ENCODE assay signal across 8 cellular contexts in the genomic region with DNA sequence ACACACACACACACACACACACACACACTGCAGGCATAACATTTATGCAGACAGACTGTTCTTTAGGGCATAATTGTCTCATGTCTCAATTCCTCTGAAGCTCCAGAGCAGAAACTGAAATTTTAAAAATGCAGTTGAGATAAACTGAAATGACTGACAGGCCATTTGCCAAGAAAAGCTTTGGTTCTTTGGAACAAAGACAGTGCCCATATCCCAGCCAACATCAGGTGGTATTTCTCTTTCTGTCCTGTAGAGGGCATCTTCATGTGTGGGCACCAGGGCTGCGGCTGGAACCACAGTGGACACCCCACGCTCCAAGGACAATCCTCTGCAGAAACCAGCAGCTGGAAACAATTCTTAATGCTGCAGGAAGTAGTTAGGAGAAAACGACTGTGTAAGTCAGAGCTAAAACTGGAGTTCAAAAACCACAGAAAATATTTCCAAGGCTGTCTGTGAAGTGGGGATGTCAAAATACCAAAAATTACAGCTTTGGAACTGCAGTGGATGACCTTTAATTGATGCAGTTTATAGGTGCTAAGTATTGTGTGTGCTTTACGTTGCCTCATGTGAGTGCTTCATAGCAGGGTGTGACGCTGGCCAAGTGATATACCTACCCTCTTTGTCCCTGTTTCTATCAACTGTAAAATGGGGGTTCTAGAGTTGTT. TPM values are rescaled to one million over a fixed set of nuclear protein-coding genes. Genes with fewer than 3 reads are reported as not detected.
DNase-seq lines count a peak whose midpoint lies in the region; ATAC-seq and TF ChIP-seq lines count a peak whose summit lies in the region.

No MANE protein-coding gene starts in this region.

- peaks cover 6% of the 10 kb centered on the region for H3K9me3 ChIP-seq in A673 (ENCODE audit: low read depth, low read length, poor library complexity, severe bottlenecking)

- H3K4me1 Mint-ChIP-seq in osteocyte (ENCODE audit: unreplicated experiment): peaks cover 19% of the 10 kb centered on the region
- H3K4me1 Mint-ChIP-seq in activated CD4-positive, alpha-beta memory T cell treated with anti-CD3 and anti-CD28 coated beads, Interleukin-2, amount 10 ng/mL, durations not matched to agents 7 days and 5 days: peaks cover 27% of the 10 kb centered on the region

- H3K4me3 ChIP-seq in A673 (ENCODE audit: low read depth, low read length, poor library complexity, severe bottlenecking) (no peak overlapping the region), GM06990 (replicated peaks; ENCODE audit: low read depth, low read length) (no peak overlapping the region)

- no peaks in the 10 kb centered on the region for H3K4me1 ChIP-seq in A673 (ENCODE audit: insufficient read depth, low read length, poor library complexity, severe bottlenecking)

- CTCF ChIA-PET in A673 (lab: Charles Lee): interaction anchor here (0.7 to 1.0 kb wide), 3 partner anchors 15 to 35 kb away, joined by 3 read pairs; a partner anchor contains a TSS
- CTCF ChIA-PET in activated CD4-positive, alpha-beta memory T cell treated with anti-CD3 and anti-CD28 coated beads, Interleukin-2, amount 10 ng/mL, durations not matched to agents 7 days and 5 days (lab: Charles Lee): interaction anchor here (0.7 to 1.9 kb wide), 8 partner anchors 9 to 234 kb away, joined by 3 to 11 read pairs (median 4); a partner anchor contains a TSS

- no peak for ATAC-seq in GM21576 (IDR thresholded peaks at IDR 0.05; ENCODE audit: unreplicated experiment)

- BruUV-seq in A673 (replicated peaks; lab: Mats Ljungman, UMichigan): no TSS peak

- H3K27ac Mint-ChIP-seq in osteocyte (ENCODE audit: unreplicated experiment): no peak overlapping the region
- no peak overlapping the region for H3K27ac Mint-ChIP-seq in activated CD4-positive, alpha-beta memory T cell treated with anti-CD3 and anti-CD28 coated beads, Interleukin-2, amount 10 ng/mL, durations not matched to agents 7 days and 5 days

- H3K36me3 Mint-ChIP-seq in osteocyte (ENCODE audit: unreplicated experiment): peaks cover 3% of the 10 kb centered on the region
- peaks cover 55% of the 10 kb centered on the region for H3K36me3 Mint-ChIP-seq in activated CD4-positive, alpha-beta memory T cell treated with anti-CD3 and anti-CD28 coated beads, Interleukin-2, amount 10 ng/mL, durations not matched to agents 7 days and 5 days (ENCODE audit: low read depth)

- H3K36me3 ChIP-seq in A673 (ENCODE audit: insufficient read depth, low read length, poor library complexity, severe bottlenecking) (no peaks in the 10 kb centered on the region), GM06990 (ENCODE audit: control insufficient read depth, insufficient read depth, low read length) (peaks cover 2% of the 10 kb centered on the region)

- DNase-seq in A673 (ENCODE audit: low spot score): peak; percentile 64
- no peak for DNase-seq in GM06990 (ENCODE audit: extremely low read depth, insufficient read length)
- DNase-seq in NCI-H748 treated with DMSO at 0.1 percent for 48 hours (lab: John Stamatoyannopoulos, UW): peak; percentile 22
- peak; percentile 67 for DNase-seq in dermis blood vessel endothelial cell
- DNase-seq in osteocyte (ENCODE audit: extremely low spot score, unreplicated experiment): no peak
- DNase-seq in activated CD4-positive, alpha-beta memory T cell treated with anti-CD3 and anti-CD28 coated beads, Interleukin-2, amount 10 ng/mL, durations not matched to agents 7 days and 5 days: no peak
- no peak for DNase-seq in central memory CD4-positive, alpha-beta T cell

- TF ChIP-seq CTCF in A673 (conservative IDR thresholded peaks at IDR 0.05; ENCODE audit: low read depth, low read length) (peak; percentile 66), GM06990 (IDR thresholded peaks at IDR 0.05; ENCODE audit: insufficient read depth, low read length, poor library complexity, severe bottlenecking) (peak; percentile 34), osteocyte (IDR thresholded peaks at IDR 0.05) (peak; percentile 43)

- no peaks in the 10 kb centered on the region for H3K27me3 ChIP-seq in A673 (replicated peaks; ENCODE audit: insufficient read depth, low read depth, low read length, poor library complexity)
- no peaks in the 10 kb centered on the region for H3K27me3 ChIP-seq in GM06990 (replicated peaks; ENCODE audit: control insufficient read depth, insufficient read depth, low read length)

- H3K27me3 Mint-ChIP-seq in osteocyte (ENCODE audit: unreplicated experiment): no peaks in the 10 kb centered on the region
- H3K27me3 Mint-ChIP-seq in activated CD4-positive, alpha-beta memory T cell treated with anti-CD3 and anti-CD28 coated beads, Interleukin-2, amount 10 ng/mL, durations not matched to agents 7 days and 5 days: no peaks in the 10 kb centered on the region

- no peak overlapping the region for H3K4me3 Mint-ChIP-seq in osteocyte (ENCODE audit: unreplicated experiment)
- H3K4me3 Mint-ChIP-seq in activated CD4-positive, alpha-beta memory T cell treated with anti-CD3 and anti-CD28 coated beads, Interleukin-2, amount 10 ng/mL, durations not matched to agents 7 days and 5 days: no peak overlapping the region

- POLR2A ChIA-PET in A673 (lab: Charles Lee; ENCODE audit: low non-redundant PET): interaction anchor here (0.6 kb wide), 3 partner anchors 146 to 234 kb away, joined by 3 to 7 read pairs (median 3); no protein-coding TSS in a partner anchor
- POLR2A ChIA-PET in activated CD4-positive, alpha-beta memory T cell treated with anti-CD3 and anti-CD28 coated beads, Interleukin-2, amount 10 ng/mL, durations not matched to agents 7 days and 5 days (lab: Charles Lee): interaction anchor here (1.2 to 6.0 kb wide), 4 partner anchors 16 to 78 kb away, joined by 3 to 28 read pairs (median 6); a partner anchor contains a TSS

- no peaks in the 10 kb centered on the region for H3K9me3 Mint-ChIP-seq in osteocyte (ENCODE audit: unreplicated experiment)
- peaks cover 29% of the 10 kb centered on the region for H3K9me3 Mint-ChIP-seq in activated CD4-positive, alpha-beta memory T cell treated with anti-CD3 and anti-CD28 coated beads, Interleukin-2, amount 10 ng/mL, durations not matched to agents 7 days and 5 days

- no peak overlapping the region for H3K27ac ChIP-seq in A673 (ENCODE audit: low read depth, low read length, poor library complexity, severe bottlenecking)

- intact Hi-C loops in A673 (cut with micrococcal nuclease; ENCODE audit: unreplicated experiment): loop anchor here (10.0 kb wide), 1 partner anchor 238 kb away; a partner anchor contains a TSS

RNA-seq across cellular contexts. Expression of a gene that starts 10.6 kb away (rescaled TPM):
- total RNA-seq in A673 (2021) (not detected in 2 replicates), dermis blood vessel endothelial cell (under 0.01 and 0.05 TPM in 2 replicates), osteocyte (not detected in 2 replicates)
- total RNA-seq in activated CD4-positive, alpha-beta memory T cell treated with anti-CD3 and anti-CD28 coated beads, Interleukin-2, amount 10 ng/mL, durations not matched to agents 7 days and 5 days: under 1 TPM; 0.15 to 0.23 TPM

RNA-seq across cellular contexts. Expression of a gene that starts 16.3 kb away (rescaled TPM):
- total RNA-seq in A673 (2021) (30.0 and 34.8 TPM in 2 replicates), dermis blood vessel endothelial cell (57.5 and 59.4 TPM in 2 replicates), osteocyte (30.4 and 33.2 TPM in 2 replicates)
- 10 to 100 TPM; 19.4 to 21.3 TPM for total RNA-seq in activated CD4-positive, alpha-beta memory T cell treated with anti-CD3 and anti-CD28 coated beads, Interleukin-2, amount 10 ng/mL, durations not matched to agents 7 days and 5 days

RNA-seq across cellular contexts. Expression of a gene that starts 32.0 kb away (rescaled TPM):
- 10.8 and 13.0 TPM in 2 replicates for total RNA-seq in A673 (2021)
- total RNA-seq in dermis blood vessel endothelial cell: 11.2 and 11.6 TPM in 2 replicates
- total RNA-seq in osteocyte: 9.0 and 9.1 TPM in 2 replicates
- total RNA-seq in activated CD4-positive, alpha-beta memory T cell treated with anti-CD3 and anti-CD28 coated beads, Interleukin-2, amount 10 ng/mL, durations not matched to agents 7 days and 5 days: 10 to 100 TPM; 13.1 to 14.9 TPM

RNA-seq across cellular contexts. Expression of a gene that starts 38.2 kb away (rescaled TPM):
- 5.7 and 7.9 TPM in 2 replicates for total RNA-seq in A673 (2021)
- 2.4 and 3.4 TPM in 2 replicates for total RNA-seq in dermis blood vessel endothelial cell
- total RNA-seq in osteocyte: 8.2 and 10.0 TPM in 2 replicates
- 1 to 10 TPM; 5.4 to 7.6 TPM for total RNA-seq in activated CD4-positive, alpha-beta memory T cell treated with anti-CD3 and anti-CD28 coated beads, Interleukin-2, amount 10 ng/mL, durations not matched to agents 7 days and 5 days

RNA-seq across cellular contexts. Expression of a gene that starts 38.3 kb away (rescaled TPM):
- 40.9 and 44.5 TPM in 2 replicates for total RNA-seq in A673 (2021)
- total RNA-seq in dermis blood vessel endothelial cell: 19.6 and 23.5 TPM in 2 replicates
- 24.2 and 26.2 TPM in 2 replicates for total RNA-seq in osteocyte
- 10 to 100 TPM; 34.2 to 36.7 TPM for total RNA-seq in activated CD4-positive, alpha-beta memory T cell treated with anti-CD3 and anti-CD28 coated beads, Interleukin-2, amount 10 ng/mL, durations not matched to agents 7 days and 5 days

Comparison
In these comparisons a context has a peak if more than half of its experiments do, and no peak if none do; other contexts are left out.
1. DNase-seq: peak in A673 (single experiment), NCI-H748 treated with DMSO at 0.1 percent for 48 hours (single experiment) and dermis blood vessel endothelial cell (single experiment); none in GM06990 (single experiment), osteocyte (single experiment), activated CD4-positive, alpha-beta memory T cell treated with anti-CD3 and anti-CD28 coated beads, Interleukin-2, amount 10 ng/mL, durations not matched to agents 7 days and 5 days (single experiment) and central memory CD4-positive, alpha-beta T cell (single experiment).
2. Peak in every context shown above with its lines, with median percentiles within 50 percentile points of each other: CTCF ChIP-seq.